Comparison of ENCODE assay signal across 11 cellular contexts in the genomic region with DNA sequence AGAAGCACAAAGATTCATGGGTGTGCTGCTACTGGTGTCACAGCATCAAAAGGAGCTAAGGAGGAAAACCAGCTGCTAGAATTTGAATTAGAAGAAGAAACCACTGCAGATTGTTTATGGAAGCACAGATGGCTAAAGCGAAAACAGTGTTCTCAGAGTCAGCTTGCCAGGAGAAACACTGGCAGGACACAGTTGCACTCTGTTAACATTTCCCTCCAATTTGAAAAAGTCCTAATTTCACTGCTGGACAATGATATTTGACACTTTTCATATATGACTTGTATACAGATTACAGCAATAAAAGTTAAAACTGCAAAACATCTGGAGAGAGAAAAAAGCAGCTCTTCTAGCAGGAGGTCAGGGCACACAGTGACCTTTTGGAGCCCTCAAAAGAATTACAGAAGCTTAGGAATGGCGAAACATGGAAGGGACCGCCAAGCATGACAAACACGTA.
A peak's percentile ranks its signal among the peaks of the same experiment; 100 is the strongest.
DNase-seq lines count a peak whose midpoint lies in the region; ATAC-seq and TF ChIP-seq lines count a peak whose summit lies in the region.
"Had no signal": no experiment of that assay in that cellular context is flagged by ENCODE, and none has a peak within 500 bp of the region (broad histone marks: within the 10 kb centered on the region; RNA-seq: fewer than 3 reads in every experiment).

No MANE protein-coding gene starts in this region.

- H2AFZ ChIP-seq in osteoblast (ENCODE audit: low read length), result no peak overlapping the region
- no peak overlapping the region for H2AFZ ChIP-seq in MM.1S (ENCODE audit: low read length)

- H3F3A ChIP-seq in MM.1S (ENCODE audit: insufficient read depth, low read length), result peaks cover 7% of the 10 kb centered on the region; the same call in 1 of the 2 replicates

- H3K9me3 ChIP-seq in osteoblast (ENCODE audit: low read depth, low read length) (no peaks in the 10 kb centered on the region), MM.1S (replicated peaks; ENCODE audit: insufficient read depth, low read length) (no peaks in the 10 kb centered on the region)

- no peak overlapping the region for H3K9ac ChIP-seq in MM.1S (ENCODE audit: low read length)

- H3K4me3 ChIP-seq in foreskin fibroblast (ENCODE audit: low read depth in 1 of 2, low read length in 2 of 2) (no peak overlapping the region), osteoblast (ENCODE audit: insufficient read depth, low read length) (no peak overlapping the region), MM.1S (ENCODE audit: low read length) (no peak overlapping the region)
- H3K4me3 ChIP-seq: cardiac muscle cell had no signal

- ATAC-seq in GM21367 (IDR thresholded peaks at IDR 0.05; ENCODE audit: unreplicated experiment), result no peak

- H3K9me2 ChIP-seq in MM.1S (replicated peaks; ENCODE audit: insufficient read depth, low read length), result no peaks in the 10 kb centered on the region

- no peaks in the 10 kb centered on the region for H3K79me2 ChIP-seq in osteoblast (ENCODE audit: insufficient read depth, low read length)
- H3K79me2 ChIP-seq in MM.1S (ENCODE audit: low read length), result no peaks in the 10 kb centered on the region

- H4K20me1 ChIP-seq in osteoblast (ENCODE audit: insufficient read depth, low read length) (no peaks in the 10 kb centered on the region), MM.1S (ENCODE audit: insufficient read depth, low read length) (no peaks in the 10 kb centered on the region)

- H3K27ac ChIP-seq in osteoblast (ENCODE audit: low read depth, low read length), result peak overlapping the region; percentile 40
- no peak overlapping the region for H3K27ac ChIP-seq in MM.1S (ENCODE audit: low read length)
- H3K27ac ChIP-seq: cardiac muscle cell had no signal

- H3K27me3 ChIP-seq in osteoblast (ENCODE audit: insufficient read depth, low read length) (no peaks in the 10 kb centered on the region), MM.1S (replicated peaks; ENCODE audit: insufficient read depth, low read length) (no peaks in the 10 kb centered on the region)
- H3K27me3 ChIP-seq: cardiac muscle cell had no signal

- TF ChIP-seq CTCF in foreskin fibroblast (IDR thresholded peaks at IDR 0.05; ENCODE audit: low read depth, low read length), result no peak
- TF ChIP-seq CTCF in osteoblast (IDR thresholded peaks at IDR 0.05; ENCODE audit: extremely low read depth, low read depth, low read length), result no peak
- TF ChIP-seq CTCF in MM.1S (IDR thresholded peaks at IDR 0.05; ENCODE audit: low read length), result no peak

- H3K4me1 ChIP-seq in osteoblast (ENCODE audit: insufficient read depth, low read length) (peaks cover 24% of the 10 kb centered on the region), MM.1S (ENCODE audit: low read length) (no peaks in the 10 kb centered on the region)

- H3K4me2 ChIP-seq in osteoblast (ENCODE audit: insufficient read depth, low read length), result peak overlapping the region; percentile 56
- no peak overlapping the region for H3K4me2 ChIP-seq in MM.1S (ENCODE audit: low read depth, low read length)

- DNase-seq in RPMI7951 (ENCODE audit: low read depth) (peak; percentile 17), foreskin fibroblast (peak; percentile 88 to 93), osteoblast (ENCODE audit: insufficient read length, low spot score, missing footprints) (peak; percentile 45), activated gamma-delta T cell (lab: John Stamatoyannopoulos, UW) (no peak), NCI-H1417 (lab: John Stamatoyannopoulos, UW) (no peak), MM.1S (no peak)
- DNase-seq: COR-L47; NCI-H2171 treated with DMSO at 0.1 percent for 48 hours; stimulated activated naive CD4-positive, alpha-beta T cell treated with Interleukin-2 at 50 U/mL for 16 hours had no signal

- H3K36me3 ChIP-seq in osteoblast (ENCODE audit: insufficient read depth, low read length) (no peaks in the 10 kb centered on the region), MM.1S (replicated peaks; ENCODE audit: insufficient read depth, low read length) (no peaks in the 10 kb centered on the region)
- H3K36me3 ChIP-seq: cardiac muscle cell had no signal

Comparison
In these comparisons a context has a peak if more than half of its experiments do, and no peak if none do; other contexts are left out.
1. DNase-seq: peak in RPMI7951 (single experiment), foreskin fibroblast (2 of 2) and osteoblast (single experiment); none in activated gamma-delta T cell (single experiment), NCI-H1417 (0 of 3) and MM.1S (single experiment).